Comparison of ENCODE assay signal across 18 cellular contexts in genomic region chr16:66850115-66850815, GRCh38. TPM values are rescaled to one million over a fixed set of nuclear protein-coding genes. Genes with fewer than 3 reads are reported as not detected.
DNase-seq lines count a peak whose midpoint lies in the region; ATAC-seq, FAIRE-seq and TF ChIP-seq lines count a peak whose summit lies in the region.
"Had no signal": no experiment of that assay in that cellular context is flagged by ENCODE, and none has a peak within 500 bp of the region (broad histone marks: within the 10 kb centered on the region; RNA-seq: fewer than 3 reads in every experiment).

No MANE protein-coding gene starts in this region.

- H4K20me1 ChIP-seq in GM12878 (ENCODE audit: control insufficient read depth, insufficient read depth): no peaks in the 10 kb centered on the region
- H4K20me1 ChIP-seq: BLaER1 had no signal

- peak; percentile 66 for ATAC-seq in GM12878
- no peak for ATAC-seq in natural killer cell

- in situ Hi-C loops in GM12878 (cut with MboI): no loop called here

- 25% methylated on average over 14 of the region's 14 CpGs for WGBS in GM12878 (ENCODE audit: insufficient coverage, insufficient replicate concordance, low lambda C conversion rate, missing lambda C conversion rate)

- no peak overlapping the region for H2AFZ ChIP-seq in GM12878 (ENCODE audit: control insufficient read depth, low read depth, low read length)

- H3K27me3 Mint-ChIP-seq in natural killer cell (ENCODE audit: low read depth in 2 of 2): peaks cover 4 to 10% of the 10 kb centered on the region in 2 donors
- peaks cover 13% of the 10 kb centered on the region for H3K27me3 Mint-ChIP-seq in activated naive CD4-positive, alpha-beta T cell treated with anti-CD3 and anti-CD28 coated beads for 36 hours (ENCODE audit: low read depth)

- peaks cover 4 to 8% of the 10 kb centered on the region in 2 experiments; a peak in 3 of 4 replicates for H3K27me3 ChIP-seq in GM12878 (replicated peaks in 1 of 2; ENCODE audit: control insufficient read depth in 2 of 2, insufficient read depth in 2 of 2, low read length in 1 of 2)

- no TSS peak for BruUV-seq in GM12878 (replicated peaks; lab: Mats Ljungman, UMichigan)

- no peak overlapping the region for H3K27ac ChIP-seq in GM12878 (ENCODE audit: control insufficient read depth, insufficient read depth)
- H3K27ac ChIP-seq: BLaER1, SJSA1 had no signal

- POLR2A ChIA-PET in GM12878 (lab: Charles Lee): no interaction called here

- no peak overlapping the region for H3K4me3 ChIP-seq in GM12878
- H3K4me3 ChIP-seq: BLaER1, SJSA1 had no signal

- SMC1A ChIA-PET in GM12878 (lab: Charles Lee; ENCODE audit: uncharacterized antibody, unreplicated experiment): interaction anchor here (0.7 to 1.2 kb wide), 3 partner anchors 16 to 854 kb away, joined by 3 to 4 read pairs (median 3); no protein-coding TSS in a partner anchor

- TF ChIP-seq RAD21 in GM12878 (IDR thresholded peaks at IDR 0.05; ENCODE audit: insufficient read depth, low read depth, low read length): no peak

- no peaks in the 10 kb centered on the region for H3K9me3 Mint-ChIP-seq in natural killer cell
- H3K9me3 Mint-ChIP-seq in activated naive CD4-positive, alpha-beta T cell treated with anti-CD3 and anti-CD28 coated beads for 36 hours: no peaks in the 10 kb centered on the region

- no peak for TF ChIP-seq EP300 in GM12878 (IDR thresholded peaks at IDR 0.05; ENCODE audit: borderline replicate concordance in 1 of 2, control insufficient read depth in 1 of 2, low read depth in 2 of 2, low read length in 2 of 2)

- H3K79me2 ChIP-seq in GM12878 (ENCODE audit: control insufficient read depth, insufficient read depth, low read length): no peaks in the 10 kb centered on the region

- H3K9ac ChIP-seq in GM12878 (ENCODE audit: control insufficient read depth, insufficient read depth, low read length): no peak overlapping the region
- H3K9ac ChIP-seq: BLaER1 had no signal

- no peak overlapping the region for H3K4me3 Mint-ChIP-seq in natural killer cell
- H3K4me3 Mint-ChIP-seq in activated naive CD4-positive, alpha-beta T cell treated with anti-CD3 and anti-CD28 coated beads for 36 hours: no peak overlapping the region

- TF ChIP-seq CTCF in GM12878 (IDR thresholded peaks at IDR 0.05 in 2 of 3, conservative IDR thresholded peaks at IDR 0.05 in 1 of 3; ENCODE audit: control insufficient read depth in 2 of 3, extremely low read depth in 1 of 3, insufficient read depth in 1 of 3, low read depth in 3 of 3, low read length in 3 of 3) (no peak), natural killer cell (IDR thresholded peaks at IDR 0.05) (no peak)

- DNase-seq in GM12891 (ENCODE audit: insufficient read length, low spot score) (no peak), MV-4-11 (lab: John Stamatoyannopoulos, UW) (peak; percentile 65), GM12878 (ENCODE audit: low read depth, low spot score) (no peak), posterior vena cava (ENCODE audit: low spot score) (peak; percentile 50), HT-29 (ENCODE audit: low spot score) (no peak), natural killer cell (no peak)
- DNase-seq in activated naive CD4-positive, alpha-beta T cell treated with anti-CD3 and anti-CD28 coated beads for 36 hours: no peak
- DNase-seq: DMS 273 treated with DMSO at 0.1 percent for 48 hours, IMR-90, NCI-H1092, NCI-H345, NCI-H526 treated with DMSO at 0.1 percent for 48 hours had no signal

- no peak overlapping the region for H3K27ac Mint-ChIP-seq in natural killer cell
- H3K27ac Mint-ChIP-seq in activated naive CD4-positive, alpha-beta T cell treated with anti-CD3 and anti-CD28 coated beads for 36 hours: no peak overlapping the region

- TF ChIP-seq POLR2A in GM12891 (IDR thresholded peaks at IDR 0.05; ENCODE audit: low read depth, low read length): no peak
- no peak for TF ChIP-seq POLR2A in GM12878 (IDR thresholded peaks at IDR 0.05; ENCODE audit: low read depth, low read length)

- no peaks in the 10 kb centered on the region for H3K36me3 Mint-ChIP-seq in natural killer cell
- H3K36me3 Mint-ChIP-seq in activated naive CD4-positive, alpha-beta T cell treated with anti-CD3 and anti-CD28 coated beads for 36 hours (ENCODE audit: low read depth): no peaks in the 10 kb centered on the region

- no peaks in the 10 kb centered on the region for H3K9me3 ChIP-seq in GM12878 (replicated peaks; ENCODE audit: control insufficient read depth, insufficient read depth, low read length)
- H3K9me3 ChIP-seq: BLaER1, SJSA1 had no signal

- no peak for FAIRE-seq in GM12891 (lab: Jason Lieb, UNC)
- FAIRE-seq in GM12878 (lab: Jason Lieb, UNC): no peak
- FAIRE-seq: H54, RCC 7860 had no signal

- peaks cover 0 to 5% of the 10 kb centered on the region in 2 donors for H3K4me1 Mint-ChIP-seq in natural killer cell
- H3K4me1 Mint-ChIP-seq in activated naive CD4-positive, alpha-beta T cell treated with anti-CD3 and anti-CD28 coated beads for 36 hours (ENCODE audit: low read depth): no peaks in the 10 kb centered on the region

- CTCF ChIA-PET in GM12878 (lab: Yijun Ruan, JAX): interaction anchor here (1.4 to 10.4 kb wide), 3 partner anchors 17 to 22 kb away, joined by 4 to 73 read pairs (median 39); partner anchors contain the start of gene NAE1
- CTCF ChIA-PET in activated naive CD4-positive, alpha-beta T cell treated with anti-CD3 and anti-CD28 coated beads for 36 hours (lab: Charles Lee): interaction anchor here (0.6 to 8.8 kb wide), 6 partner anchors 9 to 20 kb away, joined by 3 to 50 read pairs (median 3); partner anchors contain the start of gene NAE1

- RAD21 ChIA-PET in GM12878 (lab: Charles Lee; ENCODE audit: unreplicated experiment): interaction anchor here (1.2 kb wide), 1 partner anchor 18 kb away, joined by 3 read pairs; no protein-coding TSS in a partner anchor

- H3K36me3 ChIP-seq in GM12878 (ENCODE audit: control insufficient read depth in 2 of 2, insufficient read depth in 2 of 2, low read length in 1 of 2): no peaks in the 10 kb centered on the region
- H3K36me3 ChIP-seq: BLaER1, SJSA1 had no signal

- intact Hi-C loops in GM12878 (cut with micrococcal nuclease; ENCODE audit: unreplicated experiment) (no loop called here), posterior vena cava (cut with DNase I) (loop anchor here in 1 of 2 donors (10.0 kb wide), 1 partner anchor 115 kb away; no protein-coding TSS in a partner anchor), natural killer cell (cut with micrococcal nuclease) (no loop called here)
- intact Hi-C loops in activated naive CD4-positive, alpha-beta T cell treated with anti-CD3 and anti-CD28 coated beads for 36 hours (cut with micrococcal nuclease): no loop called here

- no peak overlapping the region for H3K4me2 ChIP-seq in GM12878 (ENCODE audit: control insufficient read depth, insufficient read depth)
- H3K4me2 ChIP-seq: BLaER1 had no signal

- peaks cover 5% of the 10 kb centered on the region; the same call in 1 of the 2 replicates for H3K4me1 ChIP-seq in GM12878 (ENCODE audit: control insufficient read depth, insufficient read depth, low read length)
- H3K4me1 ChIP-seq: SJSA1 had no signal

RNA-seq across cellular contexts. Expression of gene CA7, which starts 6.1 kb away (rescaled TPM):
- polyA plus RNA-seq in GM12891 (2012; ENCODE audit: low read depth, missing spikeins): 0.08 TPM
- not detected in 2 replicates for total RNA-seq in GM12878 (2013; cell fraction: nucleolus; rRNA removed)
- not detected in 2 replicates for total RNA-seq in GM12878 (2014; rRNA removed)
- not detected in 2 replicates for total RNA-seq in GM12878 (2014; rRNA removed; fragmentation: Illumina TruSeq; extraction: Trizol)
- total RNA-seq in GM12878 (2021): not detected in 2 replicates
- polyA plus RNA-seq in GM12878 (2011; ENCODE audit: low read depth): not detected
- polyA plus RNA-seq in GM12878 (2011; rRNA removed): not detected in 2 replicates
- polyA plus RNA-seq in GM12878 (2011; cell fraction: cytosol; rRNA removed): 0.04 and 0.05 TPM in 2 replicates
- not detected in 2 replicates for polyA plus RNA-seq in GM12878 (2011; cell fraction: nucleus; rRNA removed)
- polyA plus RNA-seq in GM12878 (2012): not detected in 2 replicates
- not detected in 2 replicates for polyA plus RNA-seq in GM12878 (2014; fragmentation: Illumina TruSeq; extraction: Trizol)
- polyA plus RNA-seq in GM12878 (2014; fragmentation: Nextera tagmentation; extraction: Ambion mirVana): under 1 TPM in 1 of 2 experiments, not detected in 1; 0.04 TPM
- polyA plus RNA-seq in GM12878 (2014; rRNA removed): 0.05 TPM in 1 of 2 replicates, not detected in the other
- not detected for polyA plus RNA-seq in GM12878 (2016; fragmentation: Nextera tagmentation; extraction: Ambion mirVana)
- polyA minus RNA-seq in GM12878 (2011; rRNA and poly(A)+ RNA removed): not detected in 2 replicates
- polyA minus RNA-seq in GM12878 (2011; cell fraction: cytosol; rRNA and poly(A)+ RNA removed): not detected in 2 replicates
- not detected in 2 replicates for polyA minus RNA-seq in GM12878 (2011; cell fraction: nucleus; rRNA and poly(A)+ RNA removed)
- not detected for total RNA-seq in posterior vena cava
- not detected in 2 replicates for total RNA-seq in HT-29 (2014; rRNA removed; shearing (Covaris generic))
- total RNA-seq in natural killer cell: not detected
- not detected for total RNA-seq in activated naive CD4-positive, alpha-beta T cell treated with anti-CD3 and anti-CD28 coated beads for 36 hours
- total RNA-seq: Daoy, IMR-90, SJSA1 had no signal
- polyA plus RNA-seq: AG04450, IMR-90 had no signal

RNA-seq across cellular contexts. Expression of gene NAE1, which starts 19.5 kb away (rescaled TPM):
- 52.3 TPM for polyA plus RNA-seq in GM12891 (2012; ENCODE audit: low read depth, missing spikeins)
- 149 and 168 TPM in 2 replicates for total RNA-seq in GM12878 (2013; cell fraction: nucleolus; rRNA removed)
- total RNA-seq in GM12878 (2014; rRNA removed) (66.6 and 84.8 TPM in 2 replicates), GM12878 (2014; rRNA removed; fragmentation: Illumina TruSeq; extraction: Trizol) (72.9 and 81.4 TPM in 2 replicates), GM12878 (2021) (58.7 and 65.3 TPM in 2 replicates), posterior vena cava (10 to 100 TPM; 37.4 to 37.6 TPM), natural killer cell (10 to 100 TPM; 77.3 to 97.0 (median 78.5) TPM)
- polyA plus RNA-seq in GM12878 (2011; ENCODE audit: low read depth): 23.7 TPM
- polyA plus RNA-seq in GM12878 (2011; rRNA removed) (80.9 and 136 TPM in 2 replicates), GM12878 (2014; fragmentation: Illumina TruSeq; extraction: Trizol) (71.2 and 84.0 TPM in 2 replicates), GM12878 (2014; fragmentation: Nextera tagmentation; extraction: Ambion mirVana) (100 to 1,000 TPM in 1 of 2 experiments, 10 to 100 TPM in 1; 76.6 to 101 TPM), GM12878 (2014; rRNA removed) (59.6 and 70.4 TPM in 2 replicates), GM12878 (2016; fragmentation: Nextera tagmentation; extraction: Ambion mirVana) (100 to 1,000 TPM; 103 to 106 TPM)
- polyA plus RNA-seq in GM12878 (2011; cell fraction: cytosol; rRNA removed): 21.4 and 24.0 TPM in 2 replicates
- polyA plus RNA-seq in GM12878 (2011; cell fraction: nucleus; rRNA removed): 58.1 and 71.2 TPM in 2 replicates
- polyA plus RNA-seq in GM12878 (2012): 32.4 and 42.0 TPM in 2 replicates
- polyA minus RNA-seq in GM12878 (2011; rRNA and poly(A)+ RNA removed): 25.2 and 35.7 TPM in 2 replicates
- 11.0 and 18.6 TPM in 2 replicates for polyA minus RNA-seq in GM12878 (2011; cell fraction: cytosol; rRNA and poly(A)+ RNA removed)
- polyA minus RNA-seq in GM12878 (2011; cell fraction: nucleus; rRNA and poly(A)+ RNA removed): 25.0 and 40.1 TPM in 2 replicates
- 28.7 and 38.5 TPM in 2 replicates for total RNA-seq in HT-29 (2014; rRNA removed; shearing (Covaris generic))
- 100 to 1,000 TPM; 108 to 115 TPM for total RNA-seq in activated naive CD4-positive, alpha-beta T cell treated with anti-CD3 and anti-CD28 coated beads for 36 hours

RNA-seq across cellular contexts. Expression of gene PDP2, which starts 30.1 kb away (rescaled TPM):
- polyA plus RNA-seq in GM12891 (2012; ENCODE audit: low read depth, missing spikeins): 1.7 TPM
- 25.6 and 31.0 TPM in 2 replicates for total RNA-seq in GM12878 (2013; cell fraction: nucleolus; rRNA removed)
- total RNA-seq in GM12878 (2014; rRNA removed): 6.3 and 6.4 TPM in 2 replicates
- total RNA-seq in GM12878 (2014; rRNA removed; fragmentation: Illumina TruSeq; extraction: Trizol): 6.1 and 6.4 TPM in 2 replicates
- total RNA-seq in GM12878 (2021): 16.4 and 19.5 TPM in 2 replicates
- polyA plus RNA-seq in GM12878 (2011; ENCODE audit: low read depth): 2.4 TPM
- 31.1 and 33.0 TPM in 2 replicates for polyA plus RNA-seq in GM12878 (2011; rRNA removed)
- 21.9 and 22.4 TPM in 2 replicates for polyA plus RNA-seq in GM12878 (2011; cell fraction: cytosol; rRNA removed)
- polyA plus RNA-seq in GM12878 (2011; cell fraction: nucleus; rRNA removed): 14.3 and 17.5 TPM in 2 replicates
- polyA plus RNA-seq in GM12878 (2012): 3.7 and 6.4 TPM in 2 replicates
- 11.4 and 19.3 TPM in 2 replicates for polyA plus RNA-seq in GM12878 (2014; fragmentation: Illumina TruSeq; extraction: Trizol)
- 1 to 10 TPM; 3.0 to 4.5 TPM for polyA plus RNA-seq in GM12878 (2014; fragmentation: Nextera tagmentation; extraction: Ambion mirVana)
- 8.0 and 12.5 TPM in 2 replicates for polyA plus RNA-seq in GM12878 (2014; rRNA removed)
- 1 to 10 TPM; 1.9 to 4.5 TPM for polyA plus RNA-seq in GM12878 (2016; fragmentation: Nextera tagmentation; extraction: Ambion mirVana)
- polyA minus RNA-seq in GM12878 (2011; rRNA and poly(A)+ RNA removed): 61.7 and 73.4 TPM in 2 replicates
- 9.2 and 15.0 TPM in 2 replicates for polyA minus RNA-seq in GM12878 (2011; cell fraction: cytosol; rRNA and poly(A)+ RNA removed)
- polyA minus RNA-seq in GM12878 (2011; cell fraction: nucleus; rRNA and poly(A)+ RNA removed): 8.7 and 23.7 TPM in 2 replicates
- total RNA-seq in posterior vena cava: 1 to 10 TPM; 5.0 to 5.5 TPM
- 2.8 and 5.3 TPM in 2 replicates for total RNA-seq in HT-29 (2014; rRNA removed; shearing (Covaris generic))
- total RNA-seq in natural killer cell: 10 to 100 TPM; 10.2 to 16.5 (median 11.0) TPM
- 10 to 100 TPM; 18.8 to 20.6 TPM for total RNA-seq in activated naive CD4-positive, alpha-beta T cell treated with anti-CD3 and anti-CD28 coated beads for 36 hours

RNA-seq across cellular contexts. Expression of gene TERB1, which starts 48.9 kb away (rescaled TPM):
- not detected for polyA plus RNA-seq in GM12891 (2012; ENCODE audit: low read depth, missing spikeins)
- not detected in 2 replicates for total RNA-seq in GM12878 (2013; cell fraction: nucleolus; rRNA removed)
- total RNA-seq in GM12878 (2014; rRNA removed) (0.60 TPM in 1 of 2 replicates, not detected in the other), GM12878 (2014; rRNA removed; fragmentation: Illumina TruSeq; extraction: Trizol) (not detected in 2 replicates), GM12878 (2021) (0.10 TPM in 1 of 2 replicates, not detected in the other), posterior vena cava (under 1 TPM in 1 of 2 donors, not detected in 1; 0.28 TPM), natural killer cell (1 to 10 TPM in 1 of 3 donors, under 1 TPM in 2; 0.33 to 1.0 (median 0.66) TPM)
- not detected for polyA plus RNA-seq in GM12878 (2011; ENCODE audit: low read depth)
- polyA plus RNA-seq in GM12878 (2011; rRNA removed) (0.09 TPM in 1 of 2 replicates, not detected in the other), GM12878 (2014; fragmentation: Illumina TruSeq; extraction: Trizol) (0.03 TPM in 1 of 2 replicates, not detected in the other), GM12878 (2014; fragmentation: Nextera tagmentation; extraction: Ambion mirVana) (not detected), GM12878 (2014; rRNA removed) (0.06 TPM in 1 of 2 replicates, not detected in the other), GM12878 (2016; fragmentation: Nextera tagmentation; extraction: Ambion mirVana) (not detected)
- polyA plus RNA-seq in GM12878 (2011; cell fraction: cytosol; rRNA removed): 0.07 TPM in 1 of 2 replicates, not detected in the other
- polyA plus RNA-seq in GM12878 (2011; cell fraction: nucleus; rRNA removed): not detected in 2 replicates
- 0.18 TPM in 1 of 2 replicates, not detected in the other for polyA plus RNA-seq in GM12878 (2012)
- not detected in 2 replicates for polyA minus RNA-seq in GM12878 (2011; rRNA and poly(A)+ RNA removed)
- polyA minus RNA-seq in GM12878 (2011; cell fraction: cytosol; rRNA and poly(A)+ RNA removed): not detected in 2 replicates
- 0.12 TPM in 1 of 2 replicates, not detected in the other for polyA minus RNA-seq in GM12878 (2011; cell fraction: nucleus; rRNA and poly(A)+ RNA removed)
- total RNA-seq in HT-29 (2014; rRNA removed; shearing (Covaris generic)): not detected in 2 replicates
- total RNA-seq in activated naive CD4-positive, alpha-beta T cell treated with anti-CD3 and anti-CD28 coated beads for 36 hours: not detected
- total RNA-seq: IMR-90 had no signal
- polyA plus RNA-seq: AG04450, IMR-90 had no signal

Comparison
In these comparisons a context has a peak if more than half of its experiments do, and no peak if none do; other contexts are left out.
1. DNase-seq: peak in MV-4-11 (single experiment) and posterior vena cava (single experiment); none in GM12891 (single experiment), GM12878 (single experiment), HT-29 (single experiment), natural killer cell (single experiment) and activated naive CD4-positive, alpha-beta T cell treated with anti-CD3 and anti-CD28 coated beads for 36 hours (single experiment).